ENCODE assay signal across 8 cellular contexts in the genomic region with DNA sequence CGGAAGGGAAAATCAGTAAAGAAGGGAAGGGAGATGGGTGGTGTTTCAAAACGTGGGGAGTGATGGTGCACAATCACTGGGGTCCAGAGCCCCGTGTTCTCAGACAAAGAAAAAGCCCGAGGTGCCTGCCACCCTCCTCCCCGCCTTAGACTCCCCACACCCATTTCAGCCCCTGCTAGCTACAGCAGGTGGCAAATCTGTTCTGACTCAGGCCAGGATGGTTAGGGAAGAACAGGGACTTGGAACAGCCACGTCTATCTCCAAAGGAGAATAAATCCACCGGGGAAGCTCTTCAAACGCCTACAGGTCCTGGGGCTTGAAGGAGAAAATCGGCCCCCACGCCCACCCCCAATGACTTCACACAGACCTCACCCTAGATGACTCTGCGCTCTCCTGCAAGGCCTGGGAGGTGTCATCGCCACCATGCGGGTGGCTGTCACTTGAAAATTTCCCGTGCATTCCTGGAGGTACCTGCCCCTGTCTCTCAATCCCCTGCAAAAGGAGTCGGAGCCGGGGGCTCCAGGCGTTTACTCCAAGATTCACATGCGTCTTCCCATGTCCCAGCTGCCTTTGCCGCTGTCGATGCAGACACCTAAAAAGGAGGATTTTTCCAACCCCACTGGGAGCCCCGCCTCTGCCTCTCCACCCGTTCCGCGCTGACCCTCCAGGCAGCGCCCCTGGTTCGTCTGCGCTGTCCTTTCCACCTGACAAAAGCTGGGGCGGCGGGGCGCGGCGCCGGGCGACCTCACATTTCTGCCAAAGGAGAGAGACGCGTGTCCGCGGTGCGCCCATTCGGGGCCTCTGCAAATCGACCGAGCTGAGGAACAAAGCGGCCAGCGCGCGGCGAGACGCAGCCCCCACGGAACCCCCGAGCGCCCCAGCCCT. TPM values are rescaled to one million over a fixed set of nuclear protein-coding genes. Genes with fewer than 3 reads are reported as not detected.
DNase-seq lines count a peak whose midpoint lies in the region; ATAC-seq and TF ChIP-seq lines count a peak whose summit lies in the region.

No MANE protein-coding gene starts in this region.

- H3K36me3 Mint-ChIP-seq in CD4-positive, alpha-beta memory T cell: peaks cover 9% of the 10 kb centered on the region in 2 donors
- no peaks in the 10 kb centered on the region for H3K36me3 Mint-ChIP-seq in dendritic cell treated with granulocyte-macrophage colony-stimulating factor and Interleukin-4, amounts not matched to agents 40 ng/mL and 50 ng/mL, for 4 days (ENCODE audit: low read depth)
- peaks cover 0 to 9% (median 0%) of the 10 kb centered on the region in 5 donors for H3K36me3 Mint-ChIP-seq in naive thymus-derived CD4-positive, alpha-beta T cell

- peaks cover 5% of the 10 kb centered on the region for H3K4me1 ChIP-seq in CD4-positive, alpha-beta memory T cell (ENCODE audit: insufficient read depth, low read length)
- no peaks in the 10 kb centered on the region for H3K4me1 ChIP-seq in naive thymus-derived CD4-positive, alpha-beta T cell (ENCODE audit: control insufficient read depth in 2 of 2, insufficient read depth in 2 of 2, low read length in 2 of 2)

- peak overlapping the region; percentile 58 to 82 (median 66) for H3K4me3 Mint-ChIP-seq in CD4-positive, alpha-beta memory T cell
- peak overlapping the region; percentile 66 for H3K4me3 Mint-ChIP-seq in dendritic cell treated with granulocyte-macrophage colony-stimulating factor and Interleukin-4, amounts not matched to agents 40 ng/mL and 50 ng/mL, for 4 days
- H3K4me3 Mint-ChIP-seq in naive thymus-derived CD4-positive, alpha-beta T cell: peak overlapping the region; percentile 63 to 85 (median 79)

- no peak for ATAC-seq in naive thymus-derived CD4-positive, alpha-beta T cell
- ATAC-seq in GM21619 (IDR thresholded peaks at IDR 0.05; ENCODE audit: unreplicated experiment): no peak

- H3K27ac ChIP-seq in CD4-positive, alpha-beta memory T cell (ENCODE audit: low read depth, low read length): no peak overlapping the region
- no peak overlapping the region for H3K27ac ChIP-seq in naive thymus-derived CD4-positive, alpha-beta T cell (ENCODE audit: low read depth, low read length)

- CTCF ChIA-PET in CD4-positive, alpha-beta memory T cell (lab: Charles Lee; ENCODE audit: partially characterized antibody): no interaction called here
- CTCF ChIA-PET in naive thymus-derived CD4-positive, alpha-beta T cell (lab: Charles Lee): no interaction called here

- intact Hi-C loops in CD4-positive, alpha-beta memory T cell (cut with micrococcal nuclease): no loop called here
- intact Hi-C loops in dendritic cell treated with granulocyte-macrophage colony-stimulating factor and Interleukin-4, amounts not matched to agents 40 ng/mL and 50 ng/mL, for 4 days (cut with micrococcal nuclease): no loop called here
- intact Hi-C loops in naive thymus-derived CD4-positive, alpha-beta T cell (cut with micrococcal nuclease): no loop called here

- no peaks in the 10 kb centered on the region for H3K9me3 ChIP-seq in CD4-positive, alpha-beta memory T cell (ENCODE audit: control insufficient read depth in 1 of 2, low read length in 2 of 2)
- peaks cover 0 to 10% (median 0%) of the 10 kb centered on the region in 3 experiments for H3K9me3 ChIP-seq in naive thymus-derived CD4-positive, alpha-beta T cell (ENCODE audit: control insufficient read depth in 2 of 3, low read length in 3 of 3)

- H3K9me3 Mint-ChIP-seq in CD4-positive, alpha-beta memory T cell: peaks cover 6 to 22% (median 15%) of the 10 kb centered on the region in 8 donors
- H3K9me3 Mint-ChIP-seq in dendritic cell treated with granulocyte-macrophage colony-stimulating factor and Interleukin-4, amounts not matched to agents 40 ng/mL and 50 ng/mL, for 4 days: peaks cover 11% of the 10 kb centered on the region
- peaks cover 7 to 17% (median 10%) of the 10 kb centered on the region in 11 donors for H3K9me3 Mint-ChIP-seq in naive thymus-derived CD4-positive, alpha-beta T cell

- H3K4me1 Mint-ChIP-seq in CD4-positive, alpha-beta memory T cell: peaks cover 8 to 19% (median 14%) of the 10 kb centered on the region in 4 donors
- H3K4me1 Mint-ChIP-seq in dendritic cell treated with granulocyte-macrophage colony-stimulating factor and Interleukin-4, amounts not matched to agents 40 ng/mL and 50 ng/mL, for 4 days (ENCODE audit: low read depth): peaks cover 13% of the 10 kb centered on the region
- peaks cover 10 to 23% (median 18%) of the 10 kb centered on the region in 7 donors for H3K4me1 Mint-ChIP-seq in naive thymus-derived CD4-positive, alpha-beta T cell

- no peak for DNase-seq in CD4-positive, alpha-beta memory T cell
- DNase-seq in naive thymus-derived CD4-positive, alpha-beta T cell: peak in 2 of 9 donors; percentile 7 to 23
- DNase-seq in AG20443 (ENCODE audit: low spot score) (no peak), kidney tubule cell (ENCODE audit: low spot score) (no peak), SIG-M5 (lab: John Stamatoyannopoulos, UW) (no peak)

- TF ChIP-seq RAD21 in Ishikawa (IDR thresholded peaks at IDR 0.05; ENCODE audit: low read depth): no peak

- H3K27me3 ChIP-seq in CD4-positive, alpha-beta memory T cell (ENCODE audit: insufficient read depth, low read length): peaks cover 29% of the 10 kb centered on the region
- peaks cover 9 to 13% of the 10 kb centered on the region in 2 donors for H3K27me3 ChIP-seq in naive thymus-derived CD4-positive, alpha-beta T cell (ENCODE audit: control insufficient read depth in 2 of 2, insufficient read depth in 2 of 2, low read length in 2 of 2)

- no peak for TF ChIP-seq EP300 in Ishikawa (IDR thresholded peaks at IDR 0.05; ENCODE audit: borderline replicate concordance)

- H3K4me3 ChIP-seq in CD4-positive, alpha-beta memory T cell (ENCODE audit: low read length in 2 of 2): no peak overlapping the region
- peak overlapping the region; percentile 13 for H3K4me3 ChIP-seq in naive thymus-derived CD4-positive, alpha-beta T cell (ENCODE audit: low read length)

- peaks cover 43 to 58% of the 10 kb centered on the region in 2 donors for H3K27me3 Mint-ChIP-seq in CD4-positive, alpha-beta memory T cell
- peaks cover 76% of the 10 kb centered on the region for H3K27me3 Mint-ChIP-seq in dendritic cell treated with granulocyte-macrophage colony-stimulating factor and Interleukin-4, amounts not matched to agents 40 ng/mL and 50 ng/mL, for 4 days
- peaks cover 60 to 78% (median 64%) of the 10 kb centered on the region in 5 donors for H3K27me3 Mint-ChIP-seq in naive thymus-derived CD4-positive, alpha-beta T cell

- POLR2A ChIA-PET in CD4-positive, alpha-beta memory T cell (lab: Charles Lee; ENCODE audit: partially characterized antibody): no interaction called here
- POLR2A ChIA-PET in naive thymus-derived CD4-positive, alpha-beta T cell (lab: Charles Lee): interaction anchor here (0.6 to 1.4 kb wide), 2 partner anchors 106 to 1833 kb away, joined by 3 to 4 read pairs; no protein-coding TSS in a partner anchor

- no peaks in the 10 kb centered on the region for H3K36me3 ChIP-seq in CD4-positive, alpha-beta memory T cell (ENCODE audit: insufficient read depth, low read length)
- H3K36me3 ChIP-seq in naive thymus-derived CD4-positive, alpha-beta T cell (ENCODE audit: control insufficient read depth in 2 of 3, insufficient read depth in 3 of 3, low read length in 3 of 3): no peaks in the 10 kb centered on the region

- H3K27ac Mint-ChIP-seq in CD4-positive, alpha-beta memory T cell: no peak overlapping the region
- H3K27ac Mint-ChIP-seq in dendritic cell treated with granulocyte-macrophage colony-stimulating factor and Interleukin-4, amounts not matched to agents 40 ng/mL and 50 ng/mL, for 4 days: no peak overlapping the region
- no peak overlapping the region for H3K27ac Mint-ChIP-seq in naive thymus-derived CD4-positive, alpha-beta T cell

TF ChIP-seq in Ishikawa, 13 proteins besides CTCF, POLR2A, EP300 and RAD21:
- no peak for TF ChIP-seq FOXM1 (IDR thresholded peaks at IDR 0.05; ENCODE audit: borderline replicate concordance, low read depth)
- no peak for TF ChIP-seq TAF1 (IDR thresholded peaks at IDR 0.05; ENCODE audit: low read depth)
- TF ChIP-seq YY1 (IDR thresholded peaks at IDR 0.05; ENCODE audit: low read depth): no peak
- no peak for TF ChIP-seq NFIC (IDR thresholded peaks at IDR 0.05)
- peak; percentile 60; the same call in 1 of the 2 replicates for TF ChIP-seq ZBTB7A (IDR thresholded peaks at IDR 0.05; ENCODE audit: low read depth)
- no peak for TF ChIP-seq CREB1 (IDR thresholded peaks at IDR 0.05; ENCODE audit: low read depth)
- no peak for TF ChIP-seq TEAD4 (IDR thresholded peaks at IDR 0.05)
- TF ChIP-seq, protein P1, sequence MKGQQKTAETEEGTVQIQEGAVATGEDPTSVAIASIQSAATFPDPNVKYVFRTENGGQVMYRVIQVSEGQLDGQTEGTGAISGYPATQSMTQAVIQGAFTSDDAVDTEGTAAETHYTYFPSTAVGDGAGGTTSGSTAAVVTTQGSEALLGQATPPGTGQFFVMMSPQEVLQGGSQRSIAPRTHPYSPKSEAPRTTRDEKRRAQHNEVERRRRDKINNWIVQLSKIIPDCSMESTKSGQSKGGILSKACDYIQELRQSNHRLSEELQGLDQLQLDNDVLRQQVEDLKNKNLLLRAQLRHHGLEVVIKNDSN (IDR thresholded peaks at IDR 0.05): no peak
- no peak for TF ChIP-seq TCF12 (IDR thresholded peaks at IDR 0.05; ENCODE audit: low read depth)
- TF ChIP-seq, protein P2, sequence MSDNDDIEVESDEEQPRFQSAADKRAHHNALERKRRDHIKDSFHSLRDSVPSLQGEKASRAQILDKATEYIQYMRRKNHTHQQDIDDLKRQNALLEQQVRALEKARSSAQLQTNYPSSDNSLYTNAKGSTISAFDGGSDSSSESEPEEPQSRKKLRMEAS (IDR thresholded peaks at IDR 0.05): peak; percentile 39; the same call in 1 of the 2 replicates
TF ChIP-seq in Ishikawa: peak in this region for 2.

RNA-seq across cellular contexts. Expression of a gene that starts 0.8 kb away (rescaled TPM):
- under 1 TPM in 1 of 2 experiments, not detected in 1; 0.15 TPM for total RNA-seq in CD4-positive, alpha-beta memory T cell
- polyA plus RNA-seq in CD4-positive, alpha-beta memory T cell: not detected
- under 1 TPM; 0.22 to 0.45 (median 0.29) TPM for total RNA-seq in naive thymus-derived CD4-positive, alpha-beta T cell
- under 1 TPM; 0.05 to 0.41 TPM for polyA plus RNA-seq in naive thymus-derived CD4-positive, alpha-beta T cell
